In genomic region chr17:53142890-53143289, GRCh38 we compare ENCODE assay signal across 19 cellular contexts.
A peak's percentile ranks its signal among the peaks of the same experiment; 100 is the strongest.
DNase-seq lines count a peak whose midpoint lies in the region; ATAC-seq, FAIRE-seq and TF ChIP-seq lines count a peak whose summit lies in the region.
"Had no signal": no experiment of that assay in that cellular context is flagged by ENCODE, and none has a peak within 500 bp of the region (broad histone marks: within the 10 kb centered on the region; RNA-seq: fewer than 3 reads in every experiment).

No MANE protein-coding gene starts in this region.

- H3K4me1 ChIP-seq in PC-3 (ENCODE audit: insufficient read depth, low read length) (no peaks in the 10 kb centered on the region), endothelial cell of umbilical vein (ENCODE audit: control insufficient read depth, extremely low read depth, insufficient read depth, low read length) (peaks cover 3% of the 10 kb centered on the region)
- H3K4me1 ChIP-seq: SJSA1 had no signal

- H3K36me3 Mint-ChIP-seq in type B pancreatic cell: no peaks in the 10 kb centered on the region

- DNase-seq in NCI-H345 (lab: John Stamatoyannopoulos, UW): peak; percentile 41
- no peak for DNase-seq in NCI-H345 treated with DMSO at 0.1 percent for 48 hours (lab: John Stamatoyannopoulos, UW; ENCODE audit: unreplicated experiment)
- peak; percentile 19 for DNase-seq in PC-3
- DNase-seq in endothelial cell of umbilical vein (ENCODE audit: low read depth, low spot score): no peak
- DNase-seq in renal cortical epithelial cell (ENCODE audit: low read depth): peak; percentile 13
- DNase-seq in type B pancreatic cell (ENCODE audit: extremely low spot score, unreplicated experiment): no peak
- no peak for DNase-seq in NCI-H187 (lab: John Stamatoyannopoulos, UW)
- no peak for DNase-seq in NCI-H1436 treated with DMSO at 0.1 percent for 48 hours (lab: John Stamatoyannopoulos, UW)
- DNase-seq: 8988T; activated CD8-positive, alpha-beta T cell treated with anti-CD3 and anti-CD28 coated beads, Interleukin-2, amount 10 ng/mL, durations not matched to agents 7 days and 5 days; amniotic stem cell; CD4-positive, alpha-beta T cell; Kasumi-1; left cardiac atrium; NCI-H187 treated with DMSO at 0.1 percent for 48 hours; stimulated activated CD4-positive, alpha-beta T cell treated with anti-CD3 and anti-CD28 coated beads, Interleukin-2, amount 100 ng/mL, for 24 hours had no signal

- H3K4me3 Mint-ChIP-seq in type B pancreatic cell: no peak overlapping the region
- H3K4me3 Mint-ChIP-seq: activated CD8-positive, alpha-beta T cell treated with anti-CD3 and anti-CD28 coated beads, Interleukin-2, amount 10 ng/mL, durations not matched to agents 7 days and 5 days; activated T-helper 17 cell treated with anti-CD3 and anti-CD28 coated beads, Interleukin-2, amount 50 U/mL, for 72 hours; CD4-positive, alpha-beta T cell had no signal

- POLR2A ChIA-PET in PC-3 (lab: Charles Lee; ENCODE audit: unreplicated experiment): no interaction called here
- POLR2A ChIA-PET in endothelial cell of umbilical vein (lab: Charles Lee): no interaction called here

- H3K79me2 ChIP-seq in PC-3 (ENCODE audit: low read length): no peaks in the 10 kb centered on the region
- H3K79me2 ChIP-seq in endothelial cell of umbilical vein (ENCODE audit: control insufficient read depth, insufficient read depth, low read length): no peaks in the 10 kb centered on the region

- BruUV-seq in PC-3 (replicated peaks; lab: Mats Ljungman, UMichigan) (no TSS peak), endothelial cell of umbilical vein (replicated peaks; lab: Mats Ljungman, UMichigan) (no TSS peak)

- H3K9me3 Mint-ChIP-seq in type B pancreatic cell: no peaks in the 10 kb centered on the region

- CTCF ChIA-PET in PC-3 (lab: Charles Lee): no interaction called here
- CTCF ChIA-PET in endothelial cell of umbilical vein (lab: Charles Lee): no interaction called here

- H3K27me3 Mint-ChIP-seq in type B pancreatic cell: no peaks in the 10 kb centered on the region
- H3K27me3 Mint-ChIP-seq: activated T-helper 17 cell treated with anti-CD3 and anti-CD28 coated beads, Interleukin-2, amount 50 U/mL, for 72 hours; CD4-positive, alpha-beta T cell had no signal

- H3K27ac Mint-ChIP-seq in type B pancreatic cell: no peak overlapping the region
- H3K27ac Mint-ChIP-seq: activated CD8-positive, alpha-beta T cell treated with anti-CD3 and anti-CD28 coated beads, Interleukin-2, amount 10 ng/mL, durations not matched to agents 7 days and 5 days; activated T-helper 17 cell treated with anti-CD3 and anti-CD28 coated beads, Interleukin-2, amount 50 U/mL, for 72 hours; CD4-positive, alpha-beta T cell had no signal

- H3K4me3 ChIP-seq in PC-3 (ENCODE audit: low read length): no peak overlapping the region
- H3K4me3 ChIP-seq in endothelial cell of umbilical vein (replicated peaks in 1 of 3; ENCODE audit: insufficient read depth in 1 of 3, low read depth in 1 of 3, low read length in 3 of 3): no peak overlapping the region
- H3K4me3 ChIP-seq: SJSA1 had no signal

- H3F3A ChIP-seq in PC-3 (ENCODE audit: low read length, unreplicated experiment): no peaks in the 10 kb centered on the region

- H3K27ac ChIP-seq in PC-3 (ENCODE audit: low read length): no peak overlapping the region
- H3K27ac ChIP-seq in endothelial cell of umbilical vein (ENCODE audit: insufficient read depth, low read depth, low read length): no peak overlapping the region
- H3K27ac ChIP-seq: SJSA1 had no signal

- H3K36me3 ChIP-seq in PC-3 (ENCODE audit: low read depth, low read length) (no peaks in the 10 kb centered on the region), endothelial cell of umbilical vein (ENCODE audit: control insufficient read depth in 2 of 2, extremely low read depth in 1 of 2, insufficient read depth in 2 of 2, low read length in 2 of 2) (no peaks in the 10 kb centered on the region)
- H3K36me3 ChIP-seq: SJSA1 had no signal

- no peak for TF ChIP-seq POLR2A in endothelial cell of umbilical vein (IDR thresholded peaks at IDR 0.05; ENCODE audit: low read depth, low read length)

- dilution Hi-C loops in endothelial cell of umbilical vein (cut with MboI; ENCODE audit: extremely low pct_ligation_motif_present, low sequenced_read_pairs): no loop called here

- no peaks in the 10 kb centered on the region for H3K9me2 ChIP-seq in PC-3 (replicated peaks; ENCODE audit: low read length)

- no peak for TF ChIP-seq CTCF in PC-3 (conservative IDR thresholded peaks at IDR 0.05; ENCODE audit: low read depth, low read length)
- no peak for TF ChIP-seq CTCF in endothelial cell of umbilical vein (IDR thresholded peaks at IDR 0.05; ENCODE audit: extremely low read depth in 1 of 2, insufficient read depth in 1 of 2, low read depth in 1 of 2, low read length in 2 of 2)
- TF ChIP-seq CTCF in type B pancreatic cell (conservative IDR thresholded peaks at IDR 0.05): no peak

- FAIRE-seq in endothelial cell of umbilical vein (lab: Jason Lieb, UNC): no peak
- FAIRE-seq: GM12891 had no signal

- H3K4me2 ChIP-seq in PC-3 (ENCODE audit: low read length): no peak overlapping the region; the same call in 1 of the 2 replicates
- H3K4me2 ChIP-seq in endothelial cell of umbilical vein (ENCODE audit: insufficient read depth, low read length): no peak overlapping the region

- ATAC-seq in PC-3: no peak
- ATAC-seq: activated CD8-positive, alpha-beta T cell treated with anti-CD3 and anti-CD28 coated beads, Interleukin-2, amount 10 ng/mL, durations not matched to agents 7 days and 5 days; activated T-helper 17 cell treated with anti-CD3 and anti-CD28 coated beads, Interleukin-2, amount 50 U/mL, for 72 hours; left cardiac atrium had no signal

- H2AFZ ChIP-seq in PC-3 (ENCODE audit: low read length) (0 out of 2 replicates have a peak overlapping the region, but pooled peaks have one; percentile 33), endothelial cell of umbilical vein (ENCODE audit: low read depth, low read length) (peak overlapping the region; percentile 51)

- H3K27me3 ChIP-seq in PC-3 (ENCODE audit: low read length) (no peaks in the 10 kb centered on the region), endothelial cell of umbilical vein (ENCODE audit: control insufficient read depth in 2 of 2, insufficient read depth in 2 of 2, low read length in 2 of 2) (no peaks in the 10 kb centered on the region)
- H3K27me3 ChIP-seq: SJSA1 had no signal

- H3K9ac ChIP-seq in PC-3 (ENCODE audit: low read length) (no peak overlapping the region), endothelial cell of umbilical vein (replicated peaks; ENCODE audit: extremely low read depth, insufficient read depth, low read length) (no peak overlapping the region)

- H4K20me1 ChIP-seq in PC-3 (ENCODE audit: low read length) (no peaks in the 10 kb centered on the region), endothelial cell of umbilical vein (replicated peaks; ENCODE audit: control insufficient read depth, extremely low read depth, insufficient read depth, low read length) (no peaks in the 10 kb centered on the region)

- intact Hi-C loops in PC-3 (cut with micrococcal nuclease): no loop called here
- intact Hi-C loops in endothelial cell of umbilical vein (cut with micrococcal nuclease): no loop called here

- H3K4me1 Mint-ChIP-seq in type B pancreatic cell (ENCODE audit: unreplicated experiment): peaks cover 3% of the 10 kb centered on the region
- H3K4me1 Mint-ChIP-seq: activated T-helper 17 cell treated with anti-CD3 and anti-CD28 coated beads, Interleukin-2, amount 50 U/mL, for 72 hours had no signal

- no peaks in the 10 kb centered on the region for H3K9me1 ChIP-seq in endothelial cell of umbilical vein (replicated peaks; ENCODE audit: control insufficient read depth, extremely low read depth, insufficient read depth, low read length)

- H3K9me3 ChIP-seq in PC-3 (ENCODE audit: low read length) (peaks cover 28% of the 10 kb centered on the region; the same call in 1 of the 2 replicates), endothelial cell of umbilical vein (replicated peaks; ENCODE audit: control insufficient read depth, insufficient read depth, low read length) (no peaks in the 10 kb centered on the region)

TF ChIP-seq in endothelial cell of umbilical vein, 7 proteins besides CTCF, POLR2A, EP300 and RAD21:
- TF ChIP-seq POLR2AphosphoS5 (IDR thresholded peaks at IDR 0.05; ENCODE audit: insufficient read depth, low read depth, low read length) (no peak), FOS (IDR thresholded peaks at IDR 0.05; ENCODE audit: borderline replicate concordance, insufficient read depth, low read length) (no peak), EZH2 (IDR thresholded peaks at IDR 0.05; ENCODE audit: borderline replicate concordance, low read depth, low read length, severe bottlenecking) (no peak), GATA2 (IDR thresholded peaks at IDR 0.05; ENCODE audit: insufficient read depth, insufficient read length, low read depth, low read length) (no peak), JUN (IDR thresholded peaks at IDR 0.05; ENCODE audit: borderline replicate concordance, insufficient read depth, insufficient read length, low read depth) (no peak), MYC (IDR thresholded peaks at IDR 0.05; ENCODE audit: low read depth, low read length) (no peak)
- TF ChIP-seq, protein P1, sequence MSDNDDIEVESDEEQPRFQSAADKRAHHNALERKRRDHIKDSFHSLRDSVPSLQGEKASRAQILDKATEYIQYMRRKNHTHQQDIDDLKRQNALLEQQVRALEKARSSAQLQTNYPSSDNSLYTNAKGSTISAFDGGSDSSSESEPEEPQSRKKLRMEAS (IDR thresholded peaks at IDR 0.05; ENCODE audit: insufficient read depth, insufficient read length): no peak

Comparison
In these comparisons a context has a peak if more than half of its experiments do, and no peak if none do; other contexts are left out.
1. DNase-seq: peak in NCI-H345 (single experiment), PC-3 (single experiment) and renal cortical epithelial cell (single experiment); none in NCI-H345 treated with DMSO at 0.1 percent for 48 hours (single experiment), endothelial cell of umbilical vein (single experiment), type B pancreatic cell (single experiment), NCI-H187 (0 of 2) and NCI-H1436 treated with DMSO at 0.1 percent for 48 hours (single experiment).